ENCODE assay signal across 8 cellular contexts in genomic region chr7:110442386-110442837, GRCh38.
A peak's percentile ranks its signal among the peaks of the same experiment; 100 is the strongest.
DNase-seq lines count a peak whose midpoint lies in the region; ATAC-seq and TF ChIP-seq lines count a peak whose summit lies in the region.

No MANE protein-coding gene starts in this region.

- TF ChIP-seq CTCF in astrocyte of the spinal cord (IDR thresholded peaks at IDR 0.05; ENCODE audit: low read depth, low read length): peak; percentile 60

- H3K27ac Mint-ChIP-seq in immature natural killer cell: no peak overlapping the region

- peak; percentile 50 for DNase-seq in SKM-1 treated with dmso at 0.1 percent for 144 hours (lab: John Stamatoyannopoulos, UW; ENCODE audit: unreplicated experiment)
- DNase-seq in SKM-1 (lab: John Stamatoyannopoulos, UW; ENCODE audit: unreplicated experiment): no peak
- DNase-seq in NCI-H2171 (lab: John Stamatoyannopoulos, UW): peak; percentile 16
- peak; percentile 20 for DNase-seq in astrocyte of the spinal cord (ENCODE audit: low read depth, low spot score)
- DNase-seq in mucosa of gallbladder (ENCODE audit: low spot score): peak; percentile 26
- no peak for DNase-seq in immature natural killer cell

- ATAC-seq in HG02588 (IDR thresholded peaks at IDR 0.05; ENCODE audit: unreplicated experiment) (peak; percentile 62), GM21423 (IDR thresholded peaks at IDR 0.05; ENCODE audit: unreplicated experiment) (no peak)

- in situ Hi-C loops in astrocyte of the spinal cord (cut with HindIII; ENCODE audit: low sequenced_read_pairs): no loop called here

- peaks cover 4 to 38% (median 15%) of the 10 kb centered on the region in 6 donors for H3K9me3 Mint-ChIP-seq in immature natural killer cell

- no peak overlapping the region for H3K4me3 ChIP-seq in astrocyte of the spinal cord (ENCODE audit: low read depth, low read length)

- H3K36me3 Mint-ChIP-seq in immature natural killer cell: no peaks in the 10 kb centered on the region

- no peak overlapping the region for H3K4me3 Mint-ChIP-seq in immature natural killer cell

- H3K4me1 Mint-ChIP-seq in immature natural killer cell: no peaks in the 10 kb centered on the region

- no peaks in the 10 kb centered on the region for H3K27me3 Mint-ChIP-seq in immature natural killer cell (ENCODE audit: low read depth in 3 of 3)

Comparison
In these comparisons a context has a peak if more than half of its experiments do, and no peak if none do; other contexts are left out.
1. DNase-seq: peak in SKM-1 treated with dmso at 0.1 percent for 144 hours (single experiment), NCI-H2171 (single experiment), astrocyte of the spinal cord (single experiment) and mucosa of gallbladder (single experiment); none in SKM-1 (single experiment) and immature natural killer cell (0 of 3).